Comparison of ENCODE assay signal across 14 cellular contexts in genomic region chr7:2517678-2518077, GRCh38. TPM values are rescaled to one million over a fixed set of nuclear protein-coding genes. Genes with fewer than 3 reads are reported as not detected.
DNase-seq lines count a peak whose midpoint lies in the region; ATAC-seq and TF ChIP-seq lines count a peak whose summit lies in the region.
"Had no signal": no experiment of that assay in that cellular context is flagged by ENCODE, and none has a peak within 500 bp of the region (broad histone marks: within the 10 kb centered on the region; RNA-seq: fewer than 3 reads in every experiment).

No MANE protein-coding gene starts in this region.

- no peaks in the 10 kb centered on the region for H3K27me3 Mint-ChIP-seq in Caco-2 (ENCODE audit: insufficient read depth, unreplicated experiment)
- peaks cover 14% of the 10 kb centered on the region for H3K27me3 Mint-ChIP-seq in nephron progenitor cell (ENCODE audit: low read depth, poor library complexity)

- H3K27me3 ChIP-seq in Caco-2 (replicated peaks; ENCODE audit: control insufficient read depth, insufficient read depth, low read length) (no peaks in the 10 kb centered on the region), HUES6 (ENCODE audit: control insufficient read depth, insufficient read depth, low read length) (peaks cover 47% of the 10 kb centered on the region), breast epithelium (no peaks in the 10 kb centered on the region)

- H3K27ac ChIP-seq in HUES6 (ENCODE audit: low read depth, low read length) (no peak overlapping the region), breast epithelium (peak overlapping the region; percentile 79 to 91)

- ATAC-seq in GM18502 (IDR thresholded peaks at IDR 0.05; ENCODE audit: poor library complexity, unreplicated experiment) (no peak), HG02588 (IDR thresholded peaks at IDR 0.05; ENCODE audit: unreplicated experiment) (no peak), GM21390 (IDR thresholded peaks at IDR 0.05; ENCODE audit: unreplicated experiment) (no peak), HG03095 (IDR thresholded peaks at IDR 0.05; ENCODE audit: unreplicated experiment) (no peak)
- ATAC-seq: gastroesophageal sphincter had no signal

- TF ChIP-seq CTCF in Caco-2 (IDR thresholded peaks at IDR 0.05; ENCODE audit: insufficient read depth in 1 of 2, low read depth in 1 of 2, low read length in 1 of 2, severe bottlenecking in 1 of 2, unreplicated experiment in 1 of 2) (no peak), breast epithelium (IDR thresholded peaks at IDR 0.05) (no peak), nephron progenitor cell (IDR thresholded peaks at IDR 0.05) (no peak)

- H3K4me3 ChIP-seq in Caco-2 (ENCODE audit: low read depth, low read length) (no peak overlapping the region), HUES6 (ENCODE audit: low read depth, low read length) (peak overlapping the region; percentile 78; the same call in 1 of the 2 replicates), breast epithelium (no peak overlapping the region)
- H3K4me3 ChIP-seq: gastroesophageal sphincter had no signal

- POLR2A ChIA-PET in Caco-2 (lab: Charles Lee) = no interaction called here

- CTCF ChIA-PET in Caco-2 (lab: Charles Lee) = interaction anchor here (0.6 kb wide), 1 partner anchor 625 kb away, joined by 3 read pairs; no protein-coding TSS in a partner anchor

- H3K27ac Mint-ChIP-seq in Caco-2 (ENCODE audit: unreplicated experiment) (no peak overlapping the region), nephron progenitor cell (no peak overlapping the region)

- H3K4me1 Mint-ChIP-seq in Caco-2 (ENCODE audit: low read depth, unreplicated experiment) (peaks cover 9% of the 10 kb centered on the region), nephron progenitor cell (peaks cover 53% of the 10 kb centered on the region)

- no peaks in the 10 kb centered on the region for H3K36me3 ChIP-seq in Caco-2 (ENCODE audit: control insufficient read depth, insufficient read depth, low read length)
- no peaks in the 10 kb centered on the region for H3K36me3 ChIP-seq in HUES6 (ENCODE audit: control insufficient read depth, insufficient read depth, low read length)
- no peaks in the 10 kb centered on the region for H3K36me3 ChIP-seq in breast epithelium
- H3K36me3 ChIP-seq: gastroesophageal sphincter had no signal

- H3K4me1 ChIP-seq in Caco-2 = peaks cover 25% of the 10 kb centered on the region
- peaks cover 52% of the 10 kb centered on the region for H3K4me1 ChIP-seq in HUES6 (ENCODE audit: control insufficient read depth, insufficient read depth, low read length)
- H3K4me1 ChIP-seq in breast epithelium = peaks cover 16 to 18% of the 10 kb centered on the region in 2 donors

- no peak overlapping the region for H3K9ac ChIP-seq in HUES6 (ENCODE audit: low read length)

- H3K9me3 ChIP-seq in Caco-2 = no peaks in the 10 kb centered on the region
- no peaks in the 10 kb centered on the region for H3K9me3 ChIP-seq in HUES6 (ENCODE audit: control insufficient read depth, insufficient read depth, low read depth, low read length)
- H3K9me3 ChIP-seq in breast epithelium = no peaks in the 10 kb centered on the region
- H3K9me3 ChIP-seq: gastroesophageal sphincter had no signal

- H3K4me3 Mint-ChIP-seq in Caco-2 (ENCODE audit: unreplicated experiment) (peak overlapping the region; percentile 65), nephron progenitor cell (peak overlapping the region; percentile 59)

- intact Hi-C loops in Caco-2 (cut with micrococcal nuclease; ENCODE audit: unreplicated experiment) (loop anchor here (2.0 kb wide), 1 partner anchor 41 kb away; the partner anchor contains the start of gene IQCE), breast epithelium (cut with DNase I; ENCODE audit: low total_unique reads) (no loop called here)

- H3K36me3 Mint-ChIP-seq in Caco-2 (ENCODE audit: insufficient read depth, unreplicated experiment) (peaks cover 14% of the 10 kb centered on the region), nephron progenitor cell (ENCODE audit: low read depth) (no peaks in the 10 kb centered on the region)

- no TSS peak for BruUV-seq in Caco-2 (replicated peaks; lab: Mats Ljungman, UMichigan)

- H3K9me3 Mint-ChIP-seq in Caco-2 (ENCODE audit: unreplicated experiment) (no peaks in the 10 kb centered on the region), nephron progenitor cell (no peaks in the 10 kb centered on the region)

- DNase-seq in Caco-2 (no peak), breast epithelium (ENCODE audit: low spot score in 2 of 2) (no peak), nephron progenitor cell (no peak)
- DNase-seq: GOT3; midbrain; stimulated activated CD4-positive, alpha-beta T cell treated with anti-CD3 and anti-CD28 coated beads, Interleukin-12 subunit alpha, Interleukin-12 subunit beta, amount 100 ng/mL, for 4 hours had no signal

- TF ChIP-seq POLR2A in breast epithelium (IDR thresholded peaks at IDR 0.05) = no peak

RNA-seq across cellular contexts. Expression of gene LFNG, which starts 1.9 kb away (rescaled TPM):
- total RNA-seq in Caco-2 (2022) (4.5 and 5.1 TPM in 2 replicates), breast epithelium (10 to 100 TPM in 1 of 3 donors, 1 to 10 TPM in 2; 5.0 to 16.4 (median 9.1) TPM)

RNA-seq across cellular contexts. Expression of gene BRAT1, which starts 37.6 kb away (rescaled TPM):
- total RNA-seq in Caco-2 (2022) (33.2 and 33.5 TPM in 2 replicates), breast epithelium (10 to 100 TPM; 20.8 to 36.4 (median 28.4) TPM)

RNA-seq across cellular contexts. Expression of gene IQCE, which starts 41.1 kb away (rescaled TPM):
- total RNA-seq in Caco-2 (2022) = 13.4 and 18.7 TPM in 2 replicates
- 10 to 100 TPM; 13.4 to 22.7 (median 13.8) TPM for total RNA-seq in breast epithelium

RNA-seq across cellular contexts. Expression of gene GRIFIN, which starts 41.5 kb away (rescaled TPM):
- total RNA-seq in Caco-2 (2022) (not detected in 2 replicates), breast epithelium (not detected)
- total RNA-seq: gastroesophageal sphincter, M059J, SK-MEL-5 had no signal
